Comparison of ENCODE assay signal across 1 cellular context in genomic region chr6:106451419-106451818, GRCh38.
TF ChIP-seq lines count a peak whose summit lies in the region.

No MANE protein-coding gene starts in this region.

TF ChIP-seq in endothelial cell of umbilical vein, 7 proteins besides CTCF, POLR2A, EP300 and RAD21 (continued from another document):
- no peak for TF ChIP-seq POLR2AphosphoS5 (IDR thresholded peaks at IDR 0.05; ENCODE audit: insufficient read depth, low read depth, low read length)
- TF ChIP-seq EZH2 (IDR thresholded peaks at IDR 0.05; ENCODE audit: borderline replicate concordance, low read depth, low read length, severe bottlenecking): no peak
- no peak for TF ChIP-seq JUN (IDR thresholded peaks at IDR 0.05; ENCODE audit: borderline replicate concordance, insufficient read depth, insufficient read length, low read depth)
- TF ChIP-seq GATA2 (IDR thresholded peaks at IDR 0.05; ENCODE audit: insufficient read depth, insufficient read length, low read depth, low read length): no peak
TF ChIP-seq in endothelial cell of umbilical vein: peak in this region for 0.
